In the genomic region with DNA sequence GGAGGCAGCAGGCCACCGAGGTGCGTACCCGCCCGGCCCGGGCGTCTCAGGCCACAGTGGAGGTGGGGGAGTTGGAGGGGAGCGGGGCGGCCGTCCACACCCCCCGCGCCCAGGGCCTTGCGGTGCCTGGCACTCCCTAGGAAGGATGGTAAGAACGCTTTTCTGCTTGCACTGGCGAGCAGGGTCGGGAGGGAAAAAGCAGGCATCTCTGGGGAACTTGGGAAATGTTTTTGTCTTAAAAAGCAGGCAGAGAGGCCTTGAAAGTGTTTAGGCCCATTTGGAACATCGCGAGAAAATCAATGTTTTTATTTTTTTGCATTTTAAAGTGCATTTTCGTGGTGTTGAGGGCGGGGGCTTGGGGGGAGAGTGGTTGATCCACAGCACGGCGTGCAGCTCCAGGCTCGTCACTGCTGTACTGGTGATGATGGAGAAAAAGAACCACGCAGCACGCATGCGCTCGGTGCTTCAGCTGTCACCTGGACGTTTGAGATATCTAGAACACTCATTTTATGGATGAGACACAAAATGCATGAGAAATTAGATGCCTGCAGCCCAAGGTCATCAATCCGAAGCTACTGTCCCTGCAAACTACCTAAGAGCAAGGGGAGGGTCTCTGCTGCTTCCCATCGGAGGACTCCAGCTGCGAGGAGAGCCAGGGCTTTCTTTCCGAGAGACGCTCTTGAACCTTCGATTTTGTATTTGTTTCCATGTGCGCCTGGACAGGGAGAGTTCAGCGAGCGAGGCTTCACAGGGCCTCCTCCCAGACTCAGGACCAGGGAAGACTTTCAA, we compare ENCODE assay signal across 8 cellular contexts. TPM values are rescaled to one million over a fixed set of nuclear protein-coding genes. Genes with fewer than 3 reads are reported as not detected.
DNase-seq lines count a peak whose midpoint lies in the region; ATAC-seq, FAIRE-seq and TF ChIP-seq lines count a peak whose summit lies in the region.

No MANE protein-coding gene starts in this region.

- H3K4me3 Mint-ChIP-seq in activated naive CD4-positive, alpha-beta T cell treated with anti-CD3 and anti-CD28 coated beads, Interleukin-2, amount 50 U/mL, for 24 hours, result peak overlapping the region; percentile 74

- peaks cover 74% of the 10 kb centered on the region for H3K27me3 Mint-ChIP-seq in activated naive CD4-positive, alpha-beta T cell treated with anti-CD3 and anti-CD28 coated beads, Interleukin-2, amount 50 U/mL, for 24 hours

- intact Hi-C loops in tibial artery (cut with DNase I; ENCODE audit: low total_unique reads), result no loop called here

- H3K36me3 ChIP-seq in bronchial epithelial cell (ENCODE audit: control insufficient read depth, insufficient read depth, low read length) (no peaks in the 10 kb centered on the region), mucosa of rectum (ENCODE audit: control insufficient read depth in 2 of 2, insufficient read depth in 2 of 2, low read length in 2 of 2) (no peaks in the 10 kb centered on the region), tibial artery (no peaks in the 10 kb centered on the region)

- H3K4me1 Mint-ChIP-seq in activated naive CD4-positive, alpha-beta T cell treated with anti-CD3 and anti-CD28 coated beads, Interleukin-2, amount 50 U/mL, for 24 hours, result peaks cover 47% of the 10 kb centered on the region

- ATAC-seq in GM21737 (IDR thresholded peaks at IDR 0.05; ENCODE audit: unreplicated experiment), result no peak
- no peak for ATAC-seq in HG02798 (IDR thresholded peaks at IDR 0.05; ENCODE audit: poor library complexity, unreplicated experiment)

- FAIRE-seq in bronchial epithelial cell (lab: Jason Lieb, UNC), result no peak

- H3K4me1 ChIP-seq in mucosa of rectum (ENCODE audit: control insufficient read depth in 2 of 2, insufficient read depth in 2 of 2, low read length in 2 of 2) (peaks cover 17 to 23% of the 10 kb centered on the region in 2 donors), tibial artery (peaks cover 0 to 46% (median 35%) of the 10 kb centered on the region in 4 donors)

- H3K27ac Mint-ChIP-seq in activated naive CD4-positive, alpha-beta T cell treated with anti-CD3 and anti-CD28 coated beads, Interleukin-2, amount 50 U/mL, for 24 hours, result no peak overlapping the region

- DNase-seq in activated naive CD4-positive, alpha-beta T cell treated with anti-CD3 and anti-CD28 coated beads, Interleukin-2, amount 50 U/mL, for 16 hours, result no peak
- DNase-seq in bronchial epithelial cell (ENCODE audit: low read depth) (no peak), tibial artery (no peak), NCI-H1417 (lab: John Stamatoyannopoulos, UW) (no peak)

- peak overlapping the region in 1 of 2 donors; percentile 75 for H3K9ac ChIP-seq in mucosa of rectum (ENCODE audit: low read depth in 1 of 2, low read length in 2 of 2)

- H3K27me3 ChIP-seq in bronchial epithelial cell (ENCODE audit: control insufficient read depth, insufficient read depth, low read length) (no peaks in the 10 kb centered on the region), mucosa of rectum (ENCODE audit: control insufficient read depth in 2 of 2, insufficient read depth in 2 of 2, low read length in 2 of 2) (peaks cover 24 to 33% of the 10 kb centered on the region in 2 donors), tibial artery (peaks cover 0 to 83% of the 10 kb centered on the region in 2 donors)

- no peak for TF ChIP-seq CTCF in bronchial epithelial cell (IDR thresholded peaks at IDR 0.05; ENCODE audit: insufficient read depth, low read length, severe bottlenecking)
- TF ChIP-seq CTCF in tibial artery (IDR thresholded peaks at IDR 0.05), result no peak

- H3K9me3 Mint-ChIP-seq in activated naive CD4-positive, alpha-beta T cell treated with anti-CD3 and anti-CD28 coated beads, Interleukin-2, amount 50 U/mL, for 24 hours, result peaks cover 5% of the 10 kb centered on the region

- H3K9me3 ChIP-seq in mucosa of rectum (ENCODE audit: control insufficient read depth in 2 of 2, low read length in 2 of 2) (no peaks in the 10 kb centered on the region), tibial artery (no peaks in the 10 kb centered on the region)

- H3K27ac ChIP-seq in mucosa of rectum (ENCODE audit: low read depth in 2 of 2, low read length in 2 of 2) (peak overlapping the region; percentile 13 to 53), tibial artery (no peak overlapping the region)

- peak overlapping the region; percentile 35 for H3K4me3 ChIP-seq in bronchial epithelial cell (ENCODE audit: low read depth, low read length)
- peak overlapping the region; percentile 49 to 62 for H3K4me3 ChIP-seq in mucosa of rectum (ENCODE audit: low read length in 2 of 2)
- peak overlapping the region; percentile 17 to 40 for H3K4me3 ChIP-seq in tibial artery

- peaks cover 1% of the 10 kb centered on the region for H3K36me3 Mint-ChIP-seq in activated naive CD4-positive, alpha-beta T cell treated with anti-CD3 and anti-CD28 coated beads, Interleukin-2, amount 50 U/mL, for 24 hours

RNA-seq across cellular contexts. Expression of a gene that starts 2.2 kb away (rescaled TPM):
- 0.38 and 0.53 TPM in 2 replicates for total RNA-seq in bronchial epithelial cell

Comparison
In these comparisons a context has a peak if more than half of its experiments do, and no peak if none do; other contexts are left out.
1. H3K27ac ChIP-seq: peak in mucosa of rectum (2 of 2); none in tibial artery (0 of 2).
2. Peak in every context shown above with its lines, with median percentiles within 50 percentile points of each other: H3K4me3 ChIP-seq.